29 cellular contexts compared by ENCODE assay signal in the genomic region with DNA sequence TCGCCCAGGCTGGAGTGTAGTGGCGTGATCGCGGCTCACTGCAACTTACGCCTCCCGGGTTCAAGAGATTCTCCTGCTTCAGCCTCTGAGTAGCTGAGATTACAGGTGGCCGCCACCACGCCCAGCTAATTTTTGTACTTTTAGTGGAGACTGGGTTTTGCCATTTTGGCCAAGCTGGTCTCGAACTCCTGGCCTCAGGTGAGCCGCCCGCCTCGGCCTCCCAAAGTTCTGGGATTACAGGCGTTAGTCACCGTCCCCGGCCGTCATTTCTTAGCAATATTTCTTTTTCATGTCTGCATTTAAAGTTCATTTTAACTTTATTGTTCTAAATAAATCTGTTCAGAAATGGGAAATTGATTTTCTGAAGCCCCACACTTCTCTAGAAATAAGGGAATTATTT.
"Had no signal": no experiment of that assay in that cellular context is flagged by ENCODE, and none has a peak within 500 bp of the region (broad histone marks: within the 10 kb centered on the region; RNA-seq: fewer than 3 reads in every experiment).

No MANE protein-coding gene starts in this region.

- ATAC-seq: activated naive CD4-positive, alpha-beta T cell treated with anti-CD3 and anti-CD28 coated beads, Interleukin-2, amount 50 U/mL, for 72 hours; activated naive CD8-positive, alpha-beta T cell treated with anti-CD3 and anti-CD28 coated beads, Interleukin-2, amount 50 U/mL, for 24 hours; activated T-cell treated with anti-CD3 and anti-CD28 coated beads, Interleukin-2, amount 50 U/mL, for 4 hours; activated T-cell treated with anti-CD3 and anti-CD28 coated beads, Interleukin-2, amount 50 U/mL, for 72 hours; activated T-helper 17 cell treated with anti-CD3 and anti-CD28 coated beads, Interleukin-2, amount 50 U/mL, for 72 hours; body of pancreas had no signal

- DNase-seq: activated effector memory CD4-positive, alpha-beta T cell treated with anti-CD3 and anti-CD28 coated beads, Interleukin-2, amount 50 U/mL, for 16 hours; activated effector memory CD4-positive, alpha-beta T cell treated with Interleukin-2 at 50 U/mL for 16 hours; activated gamma-delta T cell; activated gamma-delta T cell treated with Interleukin-2 at 50 U/mL for 16 hours; activated naive CD4-positive, alpha-beta T cell; activated naive CD4-positive, alpha-beta T cell treated with anti-CD3 and anti-CD28 coated beads for 36 hours; activated naive CD4-positive, alpha-beta T cell treated with anti-CD3 and anti-CD28 coated beads, Interleukin-2, amount 10 ng/mL, durations not matched to agents 7 days and 5 days; activated naive CD4-positive, alpha-beta T cell treated with anti-CD3 and anti-CD28 coated beads, Interleukin-2, amount 50 U/mL, for 16 hours; activated naive CD4-positive, alpha-beta T cell treated with Interleukin-2 at 50 U/mL for 16 hours; activated naive CD8-positive, alpha-beta T cell treated with anti-CD3 and anti-CD28 coated beads for 36 hours; activated naive CD8-positive, alpha-beta T cell treated with anti-CD3 and anti-CD28 coated beads, Interleukin-2, amount 10 ng/mL, durations not matched to agents 7 days and 5 days; activated naive CD8-positive, alpha-beta T cell treated with anti-CD3 and anti-CD28 coated beads, Interleukin-2, amount 50 U/mL, for 24 hours; activated T-cell treated with anti-CD3 and anti-CD28 coated beads, Interleukin-2, amount 50 U/mL, for 1 hour; activated T-cell treated with anti-CD3 and anti-CD28 coated beads, Interleukin-2, amount 50 U/mL, for 24 hours; activated T-cell treated with anti-CD3 and anti-CD28 coated beads, Interleukin-2, amount 50 U/mL, for 4 hours; activated T-cell treated with anti-CD3 and anti-CD28 coated beads, Interleukin-2, amount 50 U/mL, for 48 hours; activated T-cell treated with anti-CD3 and anti-CD28 coated beads, Interleukin-2, amount 50 U/mL, for 72 hours; adrenal gland; amniotic stem cell; amygdala; anterior cingulate cortex; aorta; body of pancreas; brain microvascular endothelial cell; caudate nucleus; central memory CD4-positive, alpha-beta T cell; cerebellar nuclear complex had no signal
